Comparison of ENCODE assay signal across 8 cellular contexts in the genomic region with DNA sequence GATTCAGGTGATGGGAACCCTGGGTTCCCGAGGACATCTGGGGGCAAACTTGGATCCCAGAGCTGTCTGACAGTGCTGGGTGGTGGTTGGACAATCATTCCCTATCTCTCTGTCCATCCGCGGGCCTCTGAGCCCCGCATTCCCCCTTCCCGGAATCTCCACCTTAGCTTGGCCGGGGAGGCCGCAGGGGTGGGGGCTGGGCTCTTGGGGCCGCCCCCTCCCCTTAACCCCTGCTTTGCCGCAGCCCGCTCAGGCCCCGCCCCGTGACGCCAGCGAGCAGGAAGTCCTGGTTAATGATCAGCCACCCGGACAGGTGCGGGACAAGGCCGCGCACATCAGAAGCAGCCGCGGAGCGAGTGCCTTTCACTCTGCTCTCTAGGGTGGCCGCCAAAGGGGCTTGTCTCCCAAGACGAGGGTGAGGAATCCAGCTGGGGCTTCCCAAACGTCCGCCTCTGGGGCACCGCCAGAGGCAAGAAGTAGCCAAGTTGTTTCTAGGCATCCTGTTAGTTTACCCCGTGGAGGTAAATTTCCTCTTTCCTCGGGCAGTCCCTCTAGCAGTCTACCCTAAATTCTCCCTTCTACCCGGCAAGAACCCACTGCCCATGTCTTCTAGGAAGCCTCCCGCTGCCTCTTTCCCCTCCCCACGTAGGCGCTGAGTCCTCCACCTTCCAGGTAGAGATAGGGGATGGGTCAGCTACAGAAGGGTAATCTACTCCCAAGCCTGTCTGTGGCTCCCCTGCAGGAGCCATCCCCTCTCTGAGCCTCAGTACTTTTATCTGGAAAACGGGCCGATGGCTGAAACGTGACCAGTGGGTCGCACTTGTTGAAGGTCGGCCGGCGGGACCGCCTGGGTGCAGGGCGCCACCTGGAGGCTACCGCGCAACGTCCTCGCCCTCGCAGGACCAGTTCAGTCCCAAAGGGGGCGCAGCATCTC. TPM values are rescaled to one million over a fixed set of nuclear protein-coding genes. Genes with fewer than 3 reads are reported as not detected.
DNase-seq lines count a peak whose midpoint lies in the region; ATAC-seq and TF ChIP-seq lines count a peak whose summit lies in the region.

No MANE protein-coding gene starts in this region.

- peaks cover 7 to 9% of the 10 kb centered on the region in 2 donors for H3K36me3 ChIP-seq in ascending aorta

- no peaks in the 10 kb centered on the region for H3K27me3 ChIP-seq in ascending aorta

- peaks cover 4% of the 10 kb centered on the region for H3K36me3 Mint-ChIP-seq in T-helper 2 cell treated with Interferon-gamma antibody and Interleukin-4, amounts not matched to agents 5 μg/mL and 100 μg/mL, for 36 hours (ENCODE audit: low read depth)

- no peak for ATAC-seq in HG02571 (IDR thresholded peaks at IDR 0.05; ENCODE audit: unreplicated experiment)

- H3K27ac Mint-ChIP-seq in T-helper 2 cell treated with Interferon-gamma antibody and Interleukin-4, amounts not matched to agents 5 μg/mL and 100 μg/mL, for 36 hours, result peak overlapping the region; percentile 63

- H3K27ac ChIP-seq in ascending aorta, result no peak overlapping the region

- no peaks in the 10 kb centered on the region for H3K9me3 ChIP-seq in ascending aorta

- intact Hi-C loops in ascending aorta (cut with DNase I), result no loop called here

- peak; percentile 77 to 93 (median 90) for TF ChIP-seq CTCF in ascending aorta (IDR thresholded peaks at IDR 0.05)

- H3K27me3 Mint-ChIP-seq in T-helper 2 cell treated with Interferon-gamma antibody and Interleukin-4, amounts not matched to agents 5 μg/mL and 100 μg/mL, for 36 hours (ENCODE audit: low read depth), result no peaks in the 10 kb centered on the region

- DNase-seq in SIG-M5 treated with dmso at 0.1 percent for 504 hours (lab: John Stamatoyannopoulos, UW; ENCODE audit: unreplicated experiment) (peak; percentile 80), SIG-M5 (lab: John Stamatoyannopoulos, UW) (no peak), NAMALWA (ENCODE audit: low spot score) (peak; percentile 91), ascending aorta (ENCODE audit: low spot score in 2 of 2) (peak in 1 of 2 donors; percentile 87), hepatic stellate cell (ENCODE audit: low spot score) (peak; percentile 94), retina (peak; percentile 95)
- peak; percentile 84 for DNase-seq in T-helper 2 cell treated with Interferon-gamma antibody and Interleukin-4, amounts not matched to agents 5 μg/mL and 100 μg/mL, for 36 hours (ENCODE audit: low spot score)

- H3K4me3 ChIP-seq in ascending aorta, result peak overlapping the region; percentile 40 to 71

- peak overlapping the region; percentile 81 for H3K4me3 Mint-ChIP-seq in T-helper 2 cell treated with Interferon-gamma antibody and Interleukin-4, amounts not matched to agents 5 μg/mL and 100 μg/mL, for 36 hours

- H3K4me1 Mint-ChIP-seq in T-helper 2 cell treated with Interferon-gamma antibody and Interleukin-4, amounts not matched to agents 5 μg/mL and 100 μg/mL, for 36 hours (ENCODE audit: low read depth), result peaks cover 17% of the 10 kb centered on the region

- peaks cover 22 to 37% of the 10 kb centered on the region in 2 donors for H3K4me1 ChIP-seq in ascending aorta

- no peaks in the 10 kb centered on the region for H3K9me3 Mint-ChIP-seq in T-helper 2 cell treated with Interferon-gamma antibody and Interleukin-4, amounts not matched to agents 5 μg/mL and 100 μg/mL, for 36 hours

RNA-seq across cellular contexts. Expression of gene IRF2BP1, which starts 3.0 kb away (rescaled TPM):
- 45.7 TPM for total RNA-seq in ascending aorta

RNA-seq across cellular contexts. Expression of gene FOXA3, which starts 18.8 kb away (rescaled TPM):
- not detected for total RNA-seq in ascending aorta

RNA-seq across cellular contexts. Expression of gene MYPOP, which starts 19.5 kb away (rescaled TPM):
- total RNA-seq in ascending aorta, result 1.6 TPM

RNA-seq across cellular contexts. Expression of gene SYMPK, which starts 20.0 kb away (rescaled TPM):
- 103 TPM for total RNA-seq in ascending aorta

RNA-seq across cellular contexts. Expression of gene NANOS2, which starts 31.7 kb away (rescaled TPM):
- not detected for total RNA-seq in ascending aorta
